In genomic region chr11:19519912-19520641, GRCh38 we compare ENCODE assay signal across 17 cellular contexts.
DNase-seq lines count a peak whose midpoint lies in the region; ATAC-seq lines count a peak whose summit lies in the region.
"Had no signal": no experiment of that assay in that cellular context is flagged by ENCODE, and none has a peak within 500 bp of the region (broad histone marks: within the 10 kb centered on the region; RNA-seq: fewer than 3 reads in every experiment).

No MANE protein-coding gene starts in this region.

- H3K14ac ChIP-seq in neuronal stem cell (ENCODE audit: low read length) = no peak overlapping the region

- H2BK120ac ChIP-seq in neuronal stem cell (ENCODE audit: low read depth, low read length) = no peak overlapping the region

- H2BK5ac ChIP-seq in neuronal stem cell (ENCODE audit: low read length) = no peak overlapping the region

- ATAC-seq in GM18502 (IDR thresholded peaks at IDR 0.05; ENCODE audit: poor library complexity, unreplicated experiment) = no peak
- ATAC-seq: esophagus mucosa; GM12878; stimulated activated naive CD8-positive, alpha-beta T cell treated with anti-CD3 and anti-CD28 coated beads, Interleukin-15, Interleukin-2, amounts not matched to agents 100 U/mL and 50 U/mL, for 24 hours had no signal

- no peak overlapping the region for H3K23ac ChIP-seq in neuronal stem cell (ENCODE audit: low read depth, low read length, poor library complexity)

- H3K36me3 ChIP-seq in neuronal stem cell (replicated peaks in 1 of 2; ENCODE audit: control insufficient read depth in 2 of 2, insufficient read depth in 2 of 2, low read length in 2 of 2) = peaks cover 0 to 2% of the 10 kb centered on the region in 2 donors
- H3K36me3 ChIP-seq in MG63 = no peaks in the 10 kb centered on the region
- H3K36me3 ChIP-seq: BLaER1, ovary had no signal

- H3K27ac ChIP-seq in caudate nucleus (ENCODE audit: low read depth, low read length) (peak overlapping the region; percentile 49), neuronal stem cell (replicated peaks; ENCODE audit: low read length) (peak overlapping the region; percentile 53)
- H3K27ac ChIP-seq: BLaER1, ovary had no signal

- WGBS in neuronal stem cell (ENCODE audit: extremely low coverage in 2 of 2, insufficient read length in 2 of 2, insufficient replicate concordance in 1 of 2), 2 donors = no CpG with 5 or more reads among the region's 8 CpGs

- DNase-seq in ELF-1 (ENCODE audit: low read depth, low spot score) (peak; percentile 42), NCI-H146 treated with DMSO at 0.1 percent for 48 hours (lab: John Stamatoyannopoulos, UW; ENCODE audit: unreplicated experiment) (peak; percentile 33), caudate nucleus (lab: John Stamatoyannopoulos, UW) (peak in 12 of 61 donors; percentile 4 to 45 (median 10)), neuronal stem cell (ENCODE audit: low spot score) (peak; percentile 18), COR-L47 (lab: John Stamatoyannopoulos, UW) (no peak), MG63 (no peak)
- DNase-seq: activated CD4-positive, alpha-beta T cell treated with anti-CD3 and anti-CD28 coated beads, Interleukin-2, amount 50 U/mL, for 1 hour; activated T-cell treated with anti-CD3 and anti-CD28 coated beads, Interleukin-2, amount 50 U/mL, for 4 hours; cortex of kidney; DND-41; NCI-H187 treated with DMSO at 0.1 percent for 48 hours; stimulated activated naive CD8-positive, alpha-beta T cell treated with anti-CD3 and anti-CD28 coated beads, Interleukin-15, Interleukin-2, amounts not matched to agents 100 U/mL and 50 U/mL, for 24 hours had no signal

- H3K18ac ChIP-seq in neuronal stem cell (ENCODE audit: low read length) = peak overlapping the region; percentile 32

- no peaks in the 10 kb centered on the region for H3K79me1 ChIP-seq in neuronal stem cell (ENCODE audit: low read depth, low read length)

- H4K91ac ChIP-seq in neuronal stem cell (ENCODE audit: low read depth, low read length, poor library complexity) = no peak overlapping the region

- no peak overlapping the region for H4K8ac ChIP-seq in neuronal stem cell (ENCODE audit: low read depth, low read length)

- no peak overlapping the region for H2AK5ac ChIP-seq in neuronal stem cell (ENCODE audit: low read depth, low read length)

- no peak overlapping the region for H2BK12ac ChIP-seq in neuronal stem cell (ENCODE audit: low read length)

- H3K4me3 ChIP-seq in neuronal stem cell (ENCODE audit: low read length in 2 of 2) (no peak overlapping the region), MG63 (no peak overlapping the region)
- H3K4me3 ChIP-seq: BLaER1, GM12878, ovary had no signal

- H3K9me3 ChIP-seq in neuronal stem cell (replicated peaks in 1 of 2; ENCODE audit: control insufficient read depth in 2 of 2, insufficient read depth in 1 of 2, low read depth in 1 of 2, low read length in 2 of 2) (no peaks in the 10 kb centered on the region), MG63 (no peaks in the 10 kb centered on the region)
- H3K9me3 ChIP-seq: BLaER1, ovary had no signal

- H3K27me3 ChIP-seq in neuronal stem cell (ENCODE audit: control insufficient read depth in 3 of 3, insufficient read depth in 3 of 3, low read depth in 1 of 3, low read length in 3 of 3) (no peaks in the 10 kb centered on the region), MG63 (no peaks in the 10 kb centered on the region)
- H3K27me3 ChIP-seq: BLaER1, ovary had no signal

- H3K4me2 ChIP-seq in neuronal stem cell (ENCODE audit: insufficient read depth, low read length, poor library complexity, severe bottlenecking) = no peak overlapping the region
- H3K4me2 ChIP-seq: BLaER1 had no signal

- H3K4ac ChIP-seq in neuronal stem cell (ENCODE audit: low read length) = no peak overlapping the region

- H3K4me1 ChIP-seq in neuronal stem cell (ENCODE audit: control insufficient read depth in 2 of 2, insufficient read depth in 1 of 2, low read depth in 1 of 2, low read length in 2 of 2) = peaks cover 15 to 24% of the 10 kb centered on the region in 2 donors

- no peak overlapping the region for H3K9ac ChIP-seq in neuronal stem cell (ENCODE audit: low read depth, low read length, poor library complexity)
- H3K9ac ChIP-seq: BLaER1 had no signal

- no peak overlapping the region for H2AFZ ChIP-seq in neuronal stem cell (ENCODE audit: low read length)

- H2BK15ac ChIP-seq in neuronal stem cell (ENCODE audit: low read length) = no peak overlapping the region

Comparison
In these comparisons a context has a peak if more than half of its experiments do, and no peak if none do; other contexts are left out.
1. DNase-seq: peak in ELF-1 (single experiment), NCI-H146 treated with DMSO at 0.1 percent for 48 hours (single experiment) and neuronal stem cell (single experiment); none in COR-L47 (single experiment) and MG63 (single experiment).